19 cellular contexts compared by ENCODE assay signal in the genomic region with DNA sequence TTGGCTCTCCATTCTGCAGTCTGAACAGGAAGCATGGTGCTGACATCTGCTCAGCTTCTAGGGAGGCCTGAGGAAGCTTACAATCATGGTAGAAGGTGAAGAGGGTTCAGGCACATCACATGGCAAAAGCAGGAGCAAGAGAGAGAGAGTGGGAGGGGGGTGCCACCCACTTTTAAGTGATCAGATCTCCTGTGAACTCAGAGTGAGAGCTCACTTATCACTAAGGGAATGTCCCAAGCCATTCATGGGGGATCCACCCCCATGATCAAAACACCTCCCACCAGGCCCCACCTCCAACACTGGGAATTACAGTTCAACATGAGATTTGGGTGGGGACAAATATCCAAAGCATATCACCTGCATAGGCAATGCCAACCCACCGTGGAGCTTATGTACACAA. TPM values are rescaled to one million over a fixed set of nuclear protein-coding genes. Genes with fewer than 3 reads are reported as not detected.
DNase-seq lines count a peak whose midpoint lies in the region; ATAC-seq and FAIRE-seq lines count a peak whose summit lies in the region.
"Had no signal": no experiment of that assay in that cellular context is flagged by ENCODE, and none has a peak within 500 bp of the region (broad histone marks: within the 10 kb centered on the region; RNA-seq: fewer than 3 reads in every experiment).

No MANE protein-coding gene starts in this region.

- DNase-seq in activated CD4-positive, alpha-beta T cell treated with anti-CD3 and anti-CD28 coated beads, Interleukin-2, amount 10 ng/mL, durations not matched to agents 24 days and 14 days: no peak
- DNase-seq in activated CD4-positive, alpha-beta T cell treated with anti-CD3 and anti-CD28 coated beads for 1 hour: no peak
- DNase-seq in stimulated activated naive CD8-positive, alpha-beta T cell treated with anti-CD3 and anti-CD28 coated beads, Interleukin-15, amount 100 ng/mL, for 72 hours: no peak
- DNase-seq in immature natural killer cell (no peak), urothelium cell line (ENCODE audit: low spot score) (no peak), RKO (ENCODE audit: low spot score) (no peak)
- DNase-seq: Caco-2, MM.1S, NCI-H1092 treated with DMSO at 0.1 percent for 48 hours, NCI-H1694, NCI-H2081 treated with DMSO at 0.1 percent for 48 hours had no signal

- no peak for ATAC-seq in stimulated activated naive CD8-positive, alpha-beta T cell treated with anti-CD3 and anti-CD28 coated beads, Interleukin-15, amount 100 ng/mL, for 72 hours
- no peak for ATAC-seq in GM19023 (IDR thresholded peaks at IDR 0.05; ENCODE audit: unreplicated experiment)
- ATAC-seq: GM23338, HCT116, Panc1 had no signal

- no peak overlapping the region for H3K4me3 Mint-ChIP-seq in activated CD4-positive, alpha-beta T cell treated with anti-CD3 and anti-CD28 coated beads, Interleukin-2, amount 10 ng/mL, durations not matched to agents 24 days and 14 days
- no peak overlapping the region for H3K4me3 Mint-ChIP-seq in stimulated activated naive CD8-positive, alpha-beta T cell treated with anti-CD3 and anti-CD28 coated beads, Interleukin-15, Interleukin-2, amounts not matched to agents 100 ng/mL and 50 ng/mL, for 24 hours
- H3K4me3 Mint-ChIP-seq in stimulated activated naive CD8-positive, alpha-beta T cell treated with anti-CD3 and anti-CD28 coated beads, Interleukin-15, amount 100 ng/mL, for 72 hours: no peak overlapping the region
- peak overlapping the region in 2 of 5 donors; percentile 45 to 59 for H3K4me3 Mint-ChIP-seq in immature natural killer cell
- H3K4me3 Mint-ChIP-seq: B cell, GM23338 had no signal

- H3K36me3 Mint-ChIP-seq in activated CD4-positive, alpha-beta T cell treated with anti-CD3 and anti-CD28 coated beads, Interleukin-2, amount 10 ng/mL, durations not matched to agents 24 days and 14 days (ENCODE audit: low read depth): peaks cover 25% of the 10 kb centered on the region
- H3K36me3 Mint-ChIP-seq in stimulated activated naive CD8-positive, alpha-beta T cell treated with anti-CD3 and anti-CD28 coated beads, Interleukin-15, Interleukin-2, amounts not matched to agents 100 ng/mL and 50 ng/mL, for 24 hours (ENCODE audit: low read depth): peaks cover 29% of the 10 kb centered on the region
- H3K36me3 Mint-ChIP-seq in immature natural killer cell: peaks cover 5 to 8% (median 5%) of the 10 kb centered on the region in 3 donors

- H3K9me3 Mint-ChIP-seq in activated CD4-positive, alpha-beta T cell treated with anti-CD3 and anti-CD28 coated beads, Interleukin-2, amount 10 ng/mL, durations not matched to agents 24 days and 14 days: peaks cover 24% of the 10 kb centered on the region
- peaks cover 19% of the 10 kb centered on the region for H3K9me3 Mint-ChIP-seq in stimulated activated naive CD8-positive, alpha-beta T cell treated with anti-CD3 and anti-CD28 coated beads, Interleukin-15, Interleukin-2, amounts not matched to agents 100 ng/mL and 50 ng/mL, for 24 hours
- peaks cover 20 to 28% of the 10 kb centered on the region in 2 donors for H3K9me3 Mint-ChIP-seq in stimulated activated naive CD8-positive, alpha-beta T cell treated with anti-CD3 and anti-CD28 coated beads, Interleukin-15, amount 100 ng/mL, for 72 hours
- peaks cover 0 to 5% (median under 1%) of the 10 kb centered on the region in 6 donors for H3K9me3 Mint-ChIP-seq in immature natural killer cell
- H3K9me3 Mint-ChIP-seq: GM23338 had no signal

- intact Hi-C loops in activated CD4-positive, alpha-beta T cell treated with anti-CD3 and anti-CD28 coated beads, Interleukin-2, amount 10 ng/mL, durations not matched to agents 24 days and 14 days (cut with micrococcal nuclease): no loop called here

- peaks cover 2% of the 10 kb centered on the region for H3K27me3 Mint-ChIP-seq in activated CD4-positive, alpha-beta T cell treated with anti-CD3 and anti-CD28 coated beads, Interleukin-2, amount 10 ng/mL, durations not matched to agents 24 days and 14 days
- no peaks in the 10 kb centered on the region for H3K27me3 Mint-ChIP-seq in stimulated activated naive CD8-positive, alpha-beta T cell treated with anti-CD3 and anti-CD28 coated beads, Interleukin-15, Interleukin-2, amounts not matched to agents 100 ng/mL and 50 ng/mL, for 24 hours
- H3K27me3 Mint-ChIP-seq in stimulated activated naive CD8-positive, alpha-beta T cell treated with anti-CD3 and anti-CD28 coated beads, Interleukin-15, amount 100 ng/mL, for 72 hours: no peaks in the 10 kb centered on the region
- peaks cover 22 to 27% (median 24%) of the 10 kb centered on the region in 3 donors for H3K27me3 Mint-ChIP-seq in immature natural killer cell (ENCODE audit: low read depth in 3 of 3)
- H3K27me3 Mint-ChIP-seq: B cell had no signal

- peak; percentile 46 for FAIRE-seq in urothelium cell line (lab: Jason Lieb, UNC)
- FAIRE-seq: G401.6 had no signal

- H3K4me1 Mint-ChIP-seq in activated CD4-positive, alpha-beta T cell treated with anti-CD3 and anti-CD28 coated beads, Interleukin-2, amount 10 ng/mL, durations not matched to agents 24 days and 14 days: peaks cover 58% of the 10 kb centered on the region
- H3K4me1 Mint-ChIP-seq in stimulated activated naive CD8-positive, alpha-beta T cell treated with anti-CD3 and anti-CD28 coated beads, Interleukin-15, Interleukin-2, amounts not matched to agents 100 ng/mL and 50 ng/mL, for 24 hours (ENCODE audit: low read depth): peaks cover 76% of the 10 kb centered on the region
- H3K4me1 Mint-ChIP-seq in stimulated activated naive CD8-positive, alpha-beta T cell treated with anti-CD3 and anti-CD28 coated beads, Interleukin-15, amount 100 ng/mL, for 72 hours: peaks cover 58% of the 10 kb centered on the region
- H3K4me1 Mint-ChIP-seq in immature natural killer cell: peaks cover 89 to 90% of the 10 kb centered on the region in 2 donors

- H3K27ac Mint-ChIP-seq in activated CD4-positive, alpha-beta T cell treated with anti-CD3 and anti-CD28 coated beads, Interleukin-2, amount 10 ng/mL, durations not matched to agents 24 days and 14 days: peak overlapping the region; percentile 75
- peak overlapping the region; percentile 50 for H3K27ac Mint-ChIP-seq in stimulated activated naive CD8-positive, alpha-beta T cell treated with anti-CD3 and anti-CD28 coated beads, Interleukin-15, Interleukin-2, amounts not matched to agents 100 ng/mL and 50 ng/mL, for 24 hours
- H3K27ac Mint-ChIP-seq in stimulated activated naive CD8-positive, alpha-beta T cell treated with anti-CD3 and anti-CD28 coated beads, Interleukin-15, amount 100 ng/mL, for 72 hours: no peak overlapping the region
- peak overlapping the region; percentile 80 to 99 (median 90) for H3K27ac Mint-ChIP-seq in immature natural killer cell
- H3K27ac Mint-ChIP-seq: GM23338 had no signal

RNA-seq across cellular contexts. Expression of gene GNG2, which starts 9.8 kb away (rescaled TPM):
- 104 and 105 TPM in 2 replicates for total RNA-seq in activated CD4-positive, alpha-beta T cell treated with anti-CD3 and anti-CD28 coated beads, Interleukin-2, amount 10 ng/mL, durations not matched to agents 24 days and 14 days
- 100 to 1,000 TPM; 391 to 466 (median 462) TPM for polyA plus RNA-seq in immature natural killer cell
- total RNA-seq: NCI-H460 had no signal

Comparison
In these comparisons a context has a peak if more than half of its experiments do, and no peak if none do; other contexts are left out.
1. H3K27ac Mint-ChIP-seq: peak in activated CD4-positive, alpha-beta T cell treated with anti-CD3 and anti-CD28 coated beads, Interleukin-2, amount 10 ng/mL, durations not matched to agents 24 days and 14 days (single experiment), stimulated activated naive CD8-positive, alpha-beta T cell treated with anti-CD3 and anti-CD28 coated beads, Interleukin-15, Interleukin-2, amounts not matched to agents 100 ng/mL and 50 ng/mL, for 24 hours (single experiment) and immature natural killer cell (6 of 6); none in stimulated activated naive CD8-positive, alpha-beta T cell treated with anti-CD3 and anti-CD28 coated beads, Interleukin-15, amount 100 ng/mL, for 72 hours (0 of 2).